14 cellular contexts compared by ENCODE assay signal in genomic region chr3:36496734-36497133, GRCh38.
A peak's percentile ranks its signal among the peaks of the same experiment; 100 is the strongest.
DNase-seq lines count a peak whose midpoint lies in the region; ATAC-seq and TF ChIP-seq lines count a peak whose summit lies in the region.
"Had no signal": no experiment of that assay in that cellular context is flagged by ENCODE, and none has a peak within 500 bp of the region (broad histone marks: within the 10 kb centered on the region; RNA-seq: fewer than 3 reads in every experiment).

No MANE protein-coding gene starts in this region.

- H3K9me3 ChIP-seq in smooth muscle cell (replicated peaks; ENCODE audit: low read depth) (no peaks in the 10 kb centered on the region), testis (no peaks in the 10 kb centered on the region)
- H3K9me3 ChIP-seq: right lobe of liver had no signal

- H3K27me3 ChIP-seq in smooth muscle cell (ENCODE audit: low read depth) (no peaks in the 10 kb centered on the region), testis (no peaks in the 10 kb centered on the region)
- H3K27me3 ChIP-seq: right lobe of liver had no signal

- no peak overlapping the region for H3K9ac ChIP-seq in smooth muscle cell (ENCODE audit: low read depth)

- H3K4me2 ChIP-seq in smooth muscle cell = peak overlapping the region; percentile 6

- no peaks in the 10 kb centered on the region for H3F3A ChIP-seq in smooth muscle cell (ENCODE audit: low read depth)

- H3K4me1 ChIP-seq in smooth muscle cell (ENCODE audit: low read depth) (no peaks in the 10 kb centered on the region), testis (no peaks in the 10 kb centered on the region)
- H3K4me1 ChIP-seq: right lobe of liver had no signal

- intact Hi-C loops in testis (cut with DNase I; ENCODE audit: low total_unique reads) = no loop called here

- DNase-seq in GM03348 (ENCODE audit: low spot score) (peak; percentile 72), SKM-1 treated with dmso at 0.1 percent for 144 hours (lab: John Stamatoyannopoulos, UW; ENCODE audit: unreplicated experiment) (peak; percentile 16), fibroblast of pulmonary artery (ENCODE audit: low read depth) (peak; percentile 68), smooth muscle cell (lab: John Stamatoyannopoulos, UW; ENCODE audit: unreplicated experiment) (no peak), NCI-H2171 treated with DMSO at 0.1 percent for 48 hours (lab: John Stamatoyannopoulos, UW) (no peak), testis (no peak)
- DNase-seq: activated CD8-positive, alpha-beta T cell treated with anti-CD3 and anti-CD28 coated beads for 36 hours; activated gamma-delta T cell treated with Interleukin-2 at 50 U/mL for 16 hours; kidney; NCI-H2171; PC-3; right lobe of liver had no signal

- H3K27ac ChIP-seq in smooth muscle cell (ENCODE audit: low read depth) (no peak overlapping the region), testis (no peak overlapping the region)
- H3K27ac ChIP-seq: right lobe of liver had no signal

- TF ChIP-seq CTCF in fibroblast of pulmonary artery (IDR thresholded peaks at IDR 0.05; ENCODE audit: low read length, missing control alignments) = no peak
- no peak for TF ChIP-seq CTCF in smooth muscle cell (IDR thresholded peaks at IDR 0.05; ENCODE audit: borderline replicate concordance, insufficient read depth, poor library complexity, severe bottlenecking)
- TF ChIP-seq CTCF in testis (IDR thresholded peaks at IDR 0.05) = no peak

- no peaks in the 10 kb centered on the region for H3K36me3 ChIP-seq in smooth muscle cell (ENCODE audit: low read depth)
- H3K36me3 ChIP-seq in testis (ENCODE audit: low read depth, missing control alignments) = no peaks in the 10 kb centered on the region
- H3K36me3 ChIP-seq: right lobe of liver had no signal

- no peak for TF ChIP-seq POLR2A in testis (IDR thresholded peaks at IDR 0.05)

- no peaks in the 10 kb centered on the region for H3K79me2 ChIP-seq in smooth muscle cell (ENCODE audit: low read depth)

- no peaks in the 10 kb centered on the region for H4K20me1 ChIP-seq in smooth muscle cell (ENCODE audit: low read depth)

- ATAC-seq in GM19035 (IDR thresholded peaks at IDR 0.05; ENCODE audit: unreplicated experiment) (no peak), HG02759 (IDR thresholded peaks at IDR 0.05; ENCODE audit: unreplicated experiment) (no peak)
- ATAC-seq: activated CD8-positive, alpha-beta T cell treated with anti-CD3 and anti-CD28 coated beads for 36 hours; PC-3; right lobe of liver had no signal

- H2AFZ ChIP-seq in smooth muscle cell (ENCODE audit: low read depth) = no peak overlapping the region

- H3K4me3 ChIP-seq in fibroblast of pulmonary artery (replicated peaks; ENCODE audit: low read depth, low read length) = no peak overlapping the region
- H3K4me3 ChIP-seq in smooth muscle cell = no peak overlapping the region
- H3K4me3 ChIP-seq in testis = no peak overlapping the region
- H3K4me3 ChIP-seq: right lobe of liver had no signal

- WGBS in smooth muscle cell (ENCODE audit: low lambda C conversion rate) = 77% methylated on average over 2 of the region's 2 CpGs
- WGBS in testis, 2 donors = 69 to 72% methylated on average over 2 of the region's 2 CpGs

Comparison
In these comparisons a context has a peak if more than half of its experiments do, and no peak if none do; other contexts are left out.
1. DNase-seq: peak in GM03348 (single experiment), SKM-1 treated with dmso at 0.1 percent for 144 hours (single experiment) and fibroblast of pulmonary artery (single experiment); none in smooth muscle cell (single experiment), NCI-H2171 treated with DMSO at 0.1 percent for 48 hours (single experiment) and testis (single experiment).